In genomic region chr2:28583899-28584553, GRCh38 we compare ENCODE assay signal across 8 cellular contexts.
DNase-seq lines count a peak whose midpoint lies in the region; ATAC-seq, FAIRE-seq and TF ChIP-seq lines count a peak whose summit lies in the region.

No MANE protein-coding gene starts in this region.

- TF ChIP-seq EP300 in HepG2 (IDR thresholded peaks at IDR 0.05; ENCODE audit: low read depth in 2 of 2, low read length in 2 of 2) (peak; percentile 23 to 41; a peak in 2 of 4 replicates), HepG2 (CRISPR knock-in tag; IDR thresholded peaks at IDR 0.05; ENCODE audit: borderline replicate concordance) (peak; percentile 52)

- CTCF ChIA-PET in CD4-positive, alpha-beta T cell (lab: Charles Lee) = interaction anchor here (2.4 to 3.4 kb wide), 2 partner anchors 10 to 17 kb away, joined by 12 to 24 read pairs; no protein-coding TSS in a partner anchor
- CTCF ChIA-PET in WTC11 (lab: Charles Lee) (interaction anchor here (2.1 kb wide), 1 partner anchor 10 kb away, joined by 10 read pairs; no protein-coding TSS in a partner anchor), HepG2 (lab: Yijun Ruan, JAX; ENCODE audit: low intra/inter-chr PET ratio, low total read pairs) (interaction anchor here (1.2 kb wide), 1 partner anchor 17 kb away, joined by 6 read pairs; no protein-coding TSS in a partner anchor)

- TF ChIP-seq CTCF in CD4-positive, alpha-beta T cell (IDR thresholded peaks at IDR 0.05) = no peak
- TF ChIP-seq CTCF in HL-60 (IDR thresholded peaks at IDR 0.05; ENCODE audit: insufficient read depth, low read length) (no peak), WTC11 (IDR thresholded peaks at IDR 0.05) (no peak), HepG2 (CRISPR knock-in tag; IDR thresholded peaks at IDR 0.05) (no peak)

- no peaks in the 10 kb centered on the region for H3K9me3 ChIP-seq in CD4-positive, alpha-beta T cell (ENCODE audit: control insufficient read depth, low read length)
- H3K9me3 ChIP-seq in HepG2 (ENCODE audit: low read length) (no peaks in the 10 kb centered on the region), T-helper 17 cell (ENCODE audit: control insufficient read depth, low read length, poor library complexity, severe bottlenecking) (no peaks in the 10 kb centered on the region)

- H3K9ac ChIP-seq in HepG2 (ENCODE audit: insufficient read depth, low read depth, low read length) = no peak overlapping the region

- POLR2A ChIA-PET in CD4-positive, alpha-beta T cell (lab: Charles Lee) = interaction anchor here (1.1 kb wide), 1 partner anchor 168 kb away, joined by 3 read pairs; the partner anchor contains the start of gene PPP1CB
- POLR2A ChIA-PET in WTC11 (lab: Charles Lee) (no interaction called here), HepG2 (lab: Yijun Ruan, JAX) (interaction anchor here (1.5 to 1.7 kb wide), 3 partner anchors 11 to 168 kb away, joined by 3 to 11 read pairs (median 6); partner anchors contain the start of gene PPP1CB)

- H3K27me3 Mint-ChIP-seq in CD4-positive, alpha-beta T cell = no peaks in the 10 kb centered on the region
- no peaks in the 10 kb centered on the region for H3K27me3 Mint-ChIP-seq in WTC11 (ENCODE audit: low read depth)
- H3K27me3 Mint-ChIP-seq in T-helper 17 cell = no peaks in the 10 kb centered on the region

- intact Hi-C loops in CD4-positive, alpha-beta T cell (cut with DNase I, micrococcal nuclease) = no loop called here
- intact Hi-C loops in HepG2 (cut with micrococcal nuclease; ENCODE audit: unreplicated experiment) = no loop called here

- peaks cover 25% of the 10 kb centered on the region for H3K4me1 Mint-ChIP-seq in CD4-positive, alpha-beta T cell (ENCODE audit: low read depth)
- no peaks in the 10 kb centered on the region for H3K4me1 Mint-ChIP-seq in WTC11
- peaks cover 30% of the 10 kb centered on the region for H3K4me1 Mint-ChIP-seq in T-helper 17 cell

- H3K27me3 ChIP-seq in CD4-positive, alpha-beta T cell (ENCODE audit: control insufficient read depth, insufficient read depth, low read length) = no peaks in the 10 kb centered on the region
- no peaks in the 10 kb centered on the region for H3K27me3 ChIP-seq in HL-60 (ENCODE audit: insufficient read depth, poor library complexity, severe bottlenecking)
- H3K27me3 ChIP-seq in HepG2 (ENCODE audit: control insufficient read depth in 1 of 2, insufficient read depth in 2 of 2, low read length in 2 of 2) = peaks cover 1 to 32% of the 10 kb centered on the region in 2 experiments; a peak in 3 of 5 replicates

- no peak for TF ChIP-seq RAD21 in HepG2 (CRISPR knock-in tag; IDR thresholded peaks at IDR 0.05)

- in situ Hi-C loops in HepG2 (cut with HindIII; ENCODE audit: extremely low pct_ligation_motif_present, low pct_unique_long_range_greater_than_20kb) = no loop called here

- no TSS peak for BruUV-seq in HepG2 (replicated peaks; lab: Mats Ljungman, UMichigan)

- no peaks in the 10 kb centered on the region for H3K9me3 Mint-ChIP-seq in CD4-positive, alpha-beta T cell
- no peaks in the 10 kb centered on the region for H3K9me3 Mint-ChIP-seq in WTC11

- H3K4me3 Mint-ChIP-seq in CD4-positive, alpha-beta T cell = no peak overlapping the region
- no peak overlapping the region for H3K4me3 Mint-ChIP-seq in WTC11
- H3K4me3 Mint-ChIP-seq in T-helper 17 cell = no peak overlapping the region

- H3K79me2 ChIP-seq in HepG2 (ENCODE audit: insufficient read depth, low read length) = no peaks in the 10 kb centered on the region

- WGBS in HepG2 (ENCODE audit: low lambda C conversion rate) = 16% methylated on average over 10 of the region's 10 CpGs

- H3K4me3 ChIP-seq in HL-60 (replicated peaks; ENCODE audit: insufficient read depth, low read length) = no peak overlapping the region
- H3K4me3 ChIP-seq in HepG2 (replicated peaks in 1 of 3; ENCODE audit: insufficient read depth in 1 of 3, low read depth in 2 of 3, low read length in 3 of 3) = peak overlapping the region in 1 of 3 experiments; percentile 18; a peak in 1 of 6 replicates

- TF ChIP-seq POLR2A in HepG2 (IDR thresholded peaks at IDR 0.05; ENCODE audit: insufficient read depth in 1 of 2, low read depth in 2 of 2, low read length in 2 of 2) = no peak

- no peak for ATAC-seq in CD4-positive, alpha-beta T cell (ENCODE audit: poor library complexity)
- ATAC-seq in WTC11 = peak; percentile 52
- peak; percentile 80 for ATAC-seq in HepG2
- no peak for ATAC-seq in T-helper 17 cell

- H3K4me1 ChIP-seq in HepG2 (ENCODE audit: insufficient read depth, low read length) = peaks cover 14% of the 10 kb centered on the region

- H3K4me2 ChIP-seq in HepG2 (ENCODE audit: low read depth, low read length) = peak overlapping the region; percentile 63

- peak in 6 of 10 experiments; percentile 17 to 53 (median 28) for DNase-seq in CD4-positive, alpha-beta T cell
- DNase-seq in HL-60 (ENCODE audit: low read depth in 1 of 2, low spot score in 1 of 2) (peak; percentile 53 to 75), WTC11 (ENCODE audit: low spot score) (no peak), caudate nucleus (lab: John Stamatoyannopoulos, UW) (peak in 58 of 61 donors; percentile 4 to 96 (median 74)), HepG2 (ENCODE audit: low spot score) (peak; percentile 74), T-helper 17 cell (no peak), NCI-H345 (lab: John Stamatoyannopoulos, UW) (no peak)
- DNase-seq in stimulated activated CD4-positive, alpha-beta T cell treated with anti-CD3 and anti-CD28 coated beads, TNF-alpha, amount 100 ng/mL, for 24 hours (ENCODE audit: low read depth in 3 of 3) = peak; percentile 62 to 80 (median 75)

- FAIRE-seq in HepG2 (lab: Jason Lieb, UNC) = peak; percentile 44

- H3K36me3 Mint-ChIP-seq in CD4-positive, alpha-beta T cell (ENCODE audit: low read depth) = no peaks in the 10 kb centered on the region
- H3K36me3 Mint-ChIP-seq in WTC11 (no peaks in the 10 kb centered on the region), T-helper 17 cell (ENCODE audit: low read depth) (no peaks in the 10 kb centered on the region)

- no peaks in the 10 kb centered on the region for H3K36me3 ChIP-seq in HepG2 (replicated peaks in 1 of 2; ENCODE audit: control insufficient read depth in 1 of 2, insufficient read depth in 2 of 2, low read length in 2 of 2)

- H3K27ac Mint-ChIP-seq in CD4-positive, alpha-beta T cell = no peak overlapping the region
- H3K27ac Mint-ChIP-seq in WTC11 (no peak overlapping the region), T-helper 17 cell (no peak overlapping the region)

- H2AFZ ChIP-seq in HepG2 (ENCODE audit: low read length) = no peak overlapping the region

- H4K20me1 ChIP-seq in HepG2 (ENCODE audit: insufficient read depth, low read length) = no peaks in the 10 kb centered on the region

- no peak overlapping the region for H3K27ac ChIP-seq in CD4-positive, alpha-beta T cell (ENCODE audit: low read depth, low read length)
- peak overlapping the region; percentile 45 for H3K27ac ChIP-seq in HL-60 (replicated peaks)
- peak overlapping the region; percentile 93 for H3K27ac ChIP-seq in caudate nucleus (ENCODE audit: low read depth, low read length)
- H3K27ac ChIP-seq in HepG2 (ENCODE audit: extremely low read length, insufficient read depth, low read length) = no peak overlapping the region

TF ChIP-seq in WTC11, 78 proteins besides CTCF, POLR2A, EP300 and RAD21 (continues in another document):
- no peak for TF ChIP-seq ATF1 (CRISPR knock-in tag; IDR thresholded peaks at IDR 0.05)
- TF ChIP-seq ZNF281 (CRISPR knock-in tag; IDR thresholded peaks at IDR 0.05) = no peak
- TF ChIP-seq FOXK1 (CRISPR knock-in tag; IDR thresholded peaks at IDR 0.05) = no peak
- TF ChIP-seq TEAD1 (CRISPR knock-in tag; IDR thresholded peaks at IDR 0.05) = no peak

TF ChIP-seq in HepG2, 621 proteins besides CTCF, POLR2A, EP300 and RAD21 (continues in another document):
- 0 out of 2 replicates have a peak, but pooled peaks have one; percentile 51 for TF ChIP-seq TFAP4 (IDR thresholded peaks at IDR 0.05; ENCODE audit: borderline replicate concordance, low read depth)
- no peak for TF ChIP-seq ZBTB25 (CRISPR knock-in tag; IDR thresholded peaks at IDR 0.05)
- TF ChIP-seq NRL (CRISPR knock-in tag; IDR thresholded peaks at IDR 0.05; ENCODE audit: borderline replicate concordance) = 0 out of 2 replicates have a peak, but pooled peaks have one; percentile 20
- peak; percentile 25; the same call in 1 of the 2 replicates for TF ChIP-seq JUNB (CRISPR knock-in tag; IDR thresholded peaks at IDR 0.05; ENCODE audit: borderline replicate concordance)
- TF ChIP-seq IRF2 (CRISPR knock-in tag; IDR thresholded peaks at IDR 0.05) = peak; percentile 26; the same call in 1 of the 2 replicates
- TF ChIP-seq NFE2L2 (IDR thresholded peaks at IDR 0.05; ENCODE audit: low read length) = peak; percentile 49; the same call in 1 of the 2 replicates

Comparison
In these comparisons a context has a peak if more than half of its experiments do, and no peak if none do; other contexts are left out.
1. ATAC-seq: peak in WTC11 (single experiment) and HepG2 (single experiment); none in CD4-positive, alpha-beta T cell (single experiment) and T-helper 17 cell (single experiment).
2. DNase-seq: peak in CD4-positive, alpha-beta T cell (6 of 10), HL-60 (2 of 2), caudate nucleus (58 of 61), HepG2 (single experiment) and stimulated activated CD4-positive, alpha-beta T cell treated with anti-CD3 and anti-CD28 coated beads, TNF-alpha, amount 100 ng/mL, for 24 hours (3 of 3); none in WTC11 (single experiment), T-helper 17 cell (0 of 3) and NCI-H345 (single experiment).
3. H3K27ac ChIP-seq: peak in HL-60 (single experiment) and caudate nucleus (single experiment); none in CD4-positive, alpha-beta T cell (single experiment) and HepG2 (single experiment).